16 cellular contexts compared by ENCODE assay signal in the genomic region with DNA sequence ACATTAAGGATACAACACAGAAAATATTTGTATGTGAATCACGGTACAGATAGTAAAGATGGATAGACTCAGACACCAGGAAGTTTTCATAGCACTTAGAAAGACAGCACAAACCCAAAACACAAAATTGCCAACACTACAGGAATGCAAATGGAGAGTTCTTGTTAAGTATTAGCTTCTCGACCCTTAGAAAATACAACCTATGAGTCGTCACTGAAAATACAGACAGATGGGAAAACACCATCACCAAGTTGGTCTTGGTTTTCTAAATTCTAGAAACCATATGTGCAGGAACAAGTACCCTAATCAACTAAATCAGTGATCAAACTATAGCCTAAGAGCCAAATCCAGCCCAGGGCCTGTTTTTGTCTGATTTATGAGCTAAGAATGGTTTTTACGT. TPM values are rescaled to one million over a fixed set of nuclear protein-coding genes. Genes with fewer than 3 reads are reported as not detected.
A peak's percentile ranks its signal among the peaks of the same experiment; 100 is the strongest.
DNase-seq lines count a peak whose midpoint lies in the region; ATAC-seq and TF ChIP-seq lines count a peak whose summit lies in the region.
"Had no signal": no experiment of that assay in that cellular context is flagged by ENCODE, and none has a peak within 500 bp of the region (broad histone marks: within the 10 kb centered on the region; RNA-seq: fewer than 3 reads in every experiment).

No MANE protein-coding gene starts in this region.

- no peak for DNase-seq in activated naive CD8-positive, alpha-beta T cell treated with anti-CD3 and anti-CD28 coated beads, Interleukin-2, amount 50 U/mL, for 24 hours
- no peak for DNase-seq in activated naive CD8-positive, alpha-beta T cell treated with anti-CD3 and anti-CD28 coated beads for 36 hours
- DNase-seq in astrocyte of the spinal cord (ENCODE audit: low read depth, low spot score) (peak; percentile 13), kidney glomerular epithelial cell (lab: John Stamatoyannopoulos, UW) (peak; percentile 14), NCI-H2107 (lab: John Stamatoyannopoulos, UW) (no peak), OCI-LY7 (ENCODE audit: low spot score) (no peak), mucosa of gallbladder (ENCODE audit: low spot score) (no peak)
- no peak for DNase-seq in stimulated activated naive CD8-positive, alpha-beta T cell treated with anti-CD3 and anti-CD28 coated beads, Interleukin-15, amount 100 ng/mL, for 72 hours
- DNase-seq: CD8-positive, alpha-beta T cell; MV-4-11; NCI-H1417; NCI-H1930; NCI-H2171; NCI-H774 had no signal

- POLR2A ChIA-PET in OCI-LY7 (lab: Charles Lee) = no interaction called here

- peaks cover 16% of the 10 kb centered on the region for H3K4me1 Mint-ChIP-seq in activated naive CD8-positive, alpha-beta T cell treated with anti-CD3 and anti-CD28 coated beads, Interleukin-2, amount 50 U/mL, for 24 hours
- peaks cover 9% of the 10 kb centered on the region for H3K4me1 Mint-ChIP-seq in activated naive CD8-positive, alpha-beta T cell treated with anti-CD3 and anti-CD28 coated beads for 36 hours
- peaks cover 14% of the 10 kb centered on the region for H3K4me1 Mint-ChIP-seq in stimulated activated naive CD8-positive, alpha-beta T cell treated with anti-CD3 and anti-CD28 coated beads, Interleukin-15, amount 100 ng/mL, for 72 hours

- ATAC-seq in activated naive CD8-positive, alpha-beta T cell treated with anti-CD3 and anti-CD28 coated beads, Interleukin-2, amount 50 U/mL, for 24 hours = peak; percentile 57
- peak; percentile 58 for ATAC-seq in stimulated activated naive CD8-positive, alpha-beta T cell treated with anti-CD3 and anti-CD28 coated beads, Interleukin-15, amount 100 ng/mL, for 72 hours
- ATAC-seq: CD8-positive, alpha-beta T cell had no signal

- no peak overlapping the region for H3K4me2 ChIP-seq in OCI-LY7 (ENCODE audit: low read length)

- H3K9me3 ChIP-seq in OCI-LY7 (ENCODE audit: low read length) = no peaks in the 10 kb centered on the region
- H3K9me3 ChIP-seq: SJSA1 had no signal

- no peaks in the 10 kb centered on the region for H3K9me3 Mint-ChIP-seq in activated naive CD8-positive, alpha-beta T cell treated with anti-CD3 and anti-CD28 coated beads, Interleukin-2, amount 50 U/mL, for 24 hours
- peaks cover 4% of the 10 kb centered on the region for H3K9me3 Mint-ChIP-seq in activated naive CD8-positive, alpha-beta T cell treated with anti-CD3 and anti-CD28 coated beads for 36 hours
- peaks cover 0 to 5% of the 10 kb centered on the region in 2 donors for H3K9me3 Mint-ChIP-seq in stimulated activated naive CD8-positive, alpha-beta T cell treated with anti-CD3 and anti-CD28 coated beads, Interleukin-15, amount 100 ng/mL, for 72 hours
- H3K9me3 Mint-ChIP-seq: CD8-positive, alpha-beta T cell had no signal

- H3K4me3 ChIP-seq in astrocyte of the spinal cord (ENCODE audit: low read depth, low read length) (no peak overlapping the region), OCI-LY7 (ENCODE audit: low read depth, low read length, poor library complexity, severe bottlenecking) (no peak overlapping the region)
- H3K4me3 ChIP-seq: SJSA1 had no signal

- intact Hi-C loops in OCI-LY7 (cut with micrococcal nuclease; ENCODE audit: unreplicated experiment) = no loop called here

- in situ Hi-C loops in astrocyte of the spinal cord (cut with HindIII; ENCODE audit: low sequenced_read_pairs) = no loop called here

- no peak overlapping the region for H2AFZ ChIP-seq in OCI-LY7 (ENCODE audit: low read length)

- H3K36me3 Mint-ChIP-seq in activated naive CD8-positive, alpha-beta T cell treated with anti-CD3 and anti-CD28 coated beads, Interleukin-2, amount 50 U/mL, for 24 hours (ENCODE audit: low read depth) = peaks cover 5% of the 10 kb centered on the region
- H3K36me3 Mint-ChIP-seq in activated naive CD8-positive, alpha-beta T cell treated with anti-CD3 and anti-CD28 coated beads for 36 hours = peaks cover 5% of the 10 kb centered on the region
- H3K36me3 Mint-ChIP-seq: CD8-positive, alpha-beta T cell had no signal

- no peaks in the 10 kb centered on the region for H3K9me2 ChIP-seq in OCI-LY7 (ENCODE audit: insufficient read depth, low read length)

- TF ChIP-seq CTCF in astrocyte of the spinal cord (IDR thresholded peaks at IDR 0.05; ENCODE audit: low read depth, low read length) (no peak), OCI-LY7 (conservative IDR thresholded peaks at IDR 0.05; ENCODE audit: low read length) (no peak)

- no peak overlapping the region for H3K27ac ChIP-seq in OCI-LY7 (ENCODE audit: low read depth, low read length, poor library complexity, severe bottlenecking)
- H3K27ac ChIP-seq: 22Rv1, SJSA1 had no signal

- no peaks in the 10 kb centered on the region for H4K20me1 ChIP-seq in OCI-LY7 (ENCODE audit: insufficient read depth, low read length)

- H3K79me2 ChIP-seq in OCI-LY7 (ENCODE audit: insufficient read depth, low read depth, low read length) = no peaks in the 10 kb centered on the region

- no peak overlapping the region for H3K4me3 Mint-ChIP-seq in activated naive CD8-positive, alpha-beta T cell treated with anti-CD3 and anti-CD28 coated beads, Interleukin-2, amount 50 U/mL, for 24 hours
- no peak overlapping the region for H3K4me3 Mint-ChIP-seq in activated naive CD8-positive, alpha-beta T cell treated with anti-CD3 and anti-CD28 coated beads for 36 hours
- no peak overlapping the region for H3K4me3 Mint-ChIP-seq in stimulated activated naive CD8-positive, alpha-beta T cell treated with anti-CD3 and anti-CD28 coated beads, Interleukin-15, amount 100 ng/mL, for 72 hours
- H3K4me3 Mint-ChIP-seq: CD8-positive, alpha-beta T cell had no signal

- no peaks in the 10 kb centered on the region for H3K4me1 ChIP-seq in OCI-LY7 (ENCODE audit: insufficient read depth, low read length, poor library complexity, severe bottlenecking)
- H3K4me1 ChIP-seq: SJSA1 had no signal

- CTCF ChIA-PET in OCI-LY7 (lab: Charles Lee; ENCODE audit: unreplicated experiment) = no interaction called here

- H3K27me3 Mint-ChIP-seq in activated naive CD8-positive, alpha-beta T cell treated with anti-CD3 and anti-CD28 coated beads, Interleukin-2, amount 50 U/mL, for 24 hours = no peaks in the 10 kb centered on the region
- H3K27me3 Mint-ChIP-seq in activated naive CD8-positive, alpha-beta T cell treated with anti-CD3 and anti-CD28 coated beads for 36 hours = no peaks in the 10 kb centered on the region
- no peaks in the 10 kb centered on the region for H3K27me3 Mint-ChIP-seq in stimulated activated naive CD8-positive, alpha-beta T cell treated with anti-CD3 and anti-CD28 coated beads, Interleukin-15, amount 100 ng/mL, for 72 hours

- BruUV-seq in OCI-LY7 (replicated peaks; lab: Mats Ljungman, UMichigan) = no TSS peak

- H3K27ac Mint-ChIP-seq in activated naive CD8-positive, alpha-beta T cell treated with anti-CD3 and anti-CD28 coated beads, Interleukin-2, amount 50 U/mL, for 24 hours = no peak overlapping the region
- H3K27ac Mint-ChIP-seq in activated naive CD8-positive, alpha-beta T cell treated with anti-CD3 and anti-CD28 coated beads for 36 hours = no peak overlapping the region
- no peak overlapping the region for H3K27ac Mint-ChIP-seq in stimulated activated naive CD8-positive, alpha-beta T cell treated with anti-CD3 and anti-CD28 coated beads, Interleukin-15, amount 100 ng/mL, for 72 hours
- H3K27ac Mint-ChIP-seq: CD8-positive, alpha-beta T cell had no signal

- H3K36me3 ChIP-seq in OCI-LY7 (ENCODE audit: insufficient read depth, low read length) = no peaks in the 10 kb centered on the region

RNA-seq across cellular contexts. Expression of gene PEAK1, which starts 50.7 kb away (rescaled TPM):
- total RNA-seq in activated naive CD8-positive, alpha-beta T cell treated with anti-CD3 and anti-CD28 coated beads for 36 hours = 10 to 100 TPM; 33.2 to 33.5 TPM
- total RNA-seq in OCI-LY7 (2014; rRNA removed; shearing (Covaris generic)) = 6.0 and 8.9 TPM in 2 replicates
- total RNA-seq in OCI-LY7 (2022) (10.8 and 12.6 TPM in 2 replicates), mucosa of gallbladder (62.1 TPM)

RNA-seq across cellular contexts. Expression of gene HMG20A, which starts 51.5 kb away (rescaled TPM):
- total RNA-seq in activated naive CD8-positive, alpha-beta T cell treated with anti-CD3 and anti-CD28 coated beads for 36 hours = 10 to 100 TPM; 41.2 to 47.1 TPM
- total RNA-seq in OCI-LY7 (2014; rRNA removed; shearing (Covaris generic)) = 29.1 and 34.1 TPM in 2 replicates
- total RNA-seq in OCI-LY7 (2022) (49.9 and 55.6 TPM in 2 replicates), mucosa of gallbladder (36.6 TPM)

Comparison
In these comparisons a context has a peak if more than half of its experiments do, and no peak if none do; other contexts are left out.
1. DNase-seq: peak in astrocyte of the spinal cord (single experiment) and kidney glomerular epithelial cell (single experiment); none in activated naive CD8-positive, alpha-beta T cell treated with anti-CD3 and anti-CD28 coated beads, Interleukin-2, amount 50 U/mL, for 24 hours (single experiment), activated naive CD8-positive, alpha-beta T cell treated with anti-CD3 and anti-CD28 coated beads for 36 hours (single experiment), stimulated activated naive CD8-positive, alpha-beta T cell treated with anti-CD3 and anti-CD28 coated beads, Interleukin-15, amount 100 ng/mL, for 72 hours (0 of 2), NCI-H2107 (single experiment), OCI-LY7 (single experiment) and mucosa of gallbladder (single experiment).